In genomic region chr21:43768868-43769167, GRCh38 we compare ENCODE assay signal across 13 cellular contexts. TPM values are rescaled to one million over a fixed set of nuclear protein-coding genes. Genes with fewer than 3 reads are reported as not detected.
DNase-seq lines count a peak whose midpoint lies in the region; ATAC-seq, FAIRE-seq and TF ChIP-seq lines count a peak whose summit lies in the region.
"Had no signal": no experiment of that assay in that cellular context is flagged by ENCODE, and none has a peak within 500 bp of the region (broad histone marks: within the 10 kb centered on the region; RNA-seq: fewer than 3 reads in every experiment).

No MANE protein-coding gene starts in this region.

- no peaks in the 10 kb centered on the region for H3K9me1 ChIP-seq in endothelial cell of umbilical vein (replicated peaks; ENCODE audit: control insufficient read depth, extremely low read depth, insufficient read depth, low read length)

- H4K8ac ChIP-seq in trophoblast cell (ENCODE audit: low read depth, low read length), result peak overlapping the region; percentile 93

- H3K4me3 Mint-ChIP-seq in Caco-2 (ENCODE audit: unreplicated experiment), result no peak overlapping the region
- H3K4me3 Mint-ChIP-seq: activated naive CD4-positive, alpha-beta T cell treated with anti-CD3 and anti-CD28 coated beads, Interleukin-2, amount 10 ng/mL, durations not matched to agents 7 days and 5 days had no signal

- no peak for FAIRE-seq in endothelial cell of umbilical vein (lab: Jason Lieb, UNC)
- FAIRE-seq: HTR-8/SVneo had no signal

- H2BK120ac ChIP-seq in trophoblast cell (ENCODE audit: insufficient read depth, low read length, poor library complexity), result peak overlapping the region; percentile 92

- H3K4me2 ChIP-seq in endothelial cell of umbilical vein (ENCODE audit: insufficient read depth, low read length), result no peak overlapping the region
- H3K4me2 ChIP-seq in trophoblast cell (ENCODE audit: low read length), result no peak overlapping the region

- TF ChIP-seq POLR2A in endothelial cell of umbilical vein (IDR thresholded peaks at IDR 0.05; ENCODE audit: low read depth, low read length), result no peak

- no peak overlapping the region for H2BK5ac ChIP-seq in trophoblast cell (ENCODE audit: low read depth, low read length, poor library complexity)

- H3K14ac ChIP-seq in trophoblast cell (ENCODE audit: low read length), result peak overlapping the region; percentile 95

- H3K36me3 ChIP-seq in Caco-2 (ENCODE audit: control insufficient read depth, insufficient read depth, low read length), result no peaks in the 10 kb centered on the region
- H3K36me3 ChIP-seq in Panc1 (ENCODE audit: control insufficient read depth, insufficient read depth, low read length), result no peaks in the 10 kb centered on the region
- H3K36me3 ChIP-seq in endothelial cell of umbilical vein (ENCODE audit: control insufficient read depth in 2 of 2, extremely low read depth in 1 of 2, insufficient read depth in 2 of 2, low read length in 2 of 2), result peaks cover 0 to 6% of the 10 kb centered on the region in 2 experiments
- peaks cover 10 to 11% of the 10 kb centered on the region in 2 experiments for H3K36me3 ChIP-seq in trophoblast cell (ENCODE audit: control insufficient read depth in 1 of 2, insufficient read depth in 2 of 2, low read length in 2 of 2)

- no peak overlapping the region for H3K23ac ChIP-seq in trophoblast cell (ENCODE audit: low read length)

- H4K20me1 ChIP-seq in endothelial cell of umbilical vein (replicated peaks; ENCODE audit: control insufficient read depth, extremely low read depth, insufficient read depth, low read length), result no peaks in the 10 kb centered on the region

- in situ Hi-C loops in Panc1 (cut with HindIII; ENCODE audit: low pct_unique_long_range_greater_than_20kb, low sequenced_read_pairs), result no loop called here

- H3K9ac ChIP-seq in endothelial cell of umbilical vein (replicated peaks; ENCODE audit: extremely low read depth, insufficient read depth, low read length) (no peak overlapping the region), trophoblast cell (ENCODE audit: low read length) (no peak overlapping the region)

- no peaks in the 10 kb centered on the region for H3K79me2 ChIP-seq in endothelial cell of umbilical vein (ENCODE audit: control insufficient read depth, insufficient read depth, low read length)
- peaks cover 5% of the 10 kb centered on the region for H3K79me2 ChIP-seq in trophoblast cell (ENCODE audit: control insufficient read depth, insufficient read depth, low read length, poor library complexity)

- no peaks in the 10 kb centered on the region for H3K9me3 ChIP-seq in Caco-2
- no peaks in the 10 kb centered on the region for H3K9me3 ChIP-seq in Panc1 (ENCODE audit: control insufficient read depth, insufficient read depth, low read depth, low read length)
- no peaks in the 10 kb centered on the region for H3K9me3 ChIP-seq in endothelial cell of umbilical vein (replicated peaks; ENCODE audit: control insufficient read depth, insufficient read depth, low read length)
- no peaks in the 10 kb centered on the region for H3K9me3 ChIP-seq in trophoblast cell (ENCODE audit: insufficient read depth, low read depth, low read length)
- H3K9me3 ChIP-seq: BE2C, mucosa of descending colon had no signal

- peak overlapping the region; percentile 71 for H2BK12ac ChIP-seq in trophoblast cell (ENCODE audit: low read length)

- H3K79me1 ChIP-seq in trophoblast cell (ENCODE audit: low read length), result peaks cover 13% of the 10 kb centered on the region

- DNase-seq in Caco-2 (no peak), Panc1 (ENCODE audit: low read depth, low spot score) (no peak), endothelial cell of umbilical vein (ENCODE audit: low read depth, low spot score) (no peak), trophoblast cell (no peak), NCI-H748 treated with DMSO at 0.1 percent for 48 hours (lab: John Stamatoyannopoulos, UW) (no peak), anterior cingulate cortex (lab: John Stamatoyannopoulos, UW) (no peak), hepatic stellate cell (ENCODE audit: low spot score) (no peak)
- DNase-seq: activated naive CD4-positive, alpha-beta T cell treated with anti-CD3 and anti-CD28 coated beads, Interleukin-2, amount 10 ng/mL, durations not matched to agents 7 days and 5 days; BE2C; NCI-H1092 had no signal

- H3K18ac ChIP-seq in trophoblast cell (ENCODE audit: low read length), result peak overlapping the region; percentile 6

- POLR2A ChIA-PET in Caco-2 (lab: Charles Lee) (no interaction called here), Panc1 (lab: Charles Lee) (no interaction called here), endothelial cell of umbilical vein (lab: Charles Lee) (no interaction called here)

- H4K12ac ChIP-seq in trophoblast cell (ENCODE audit: low read depth, low read length), result peak overlapping the region; percentile 86

- H4K91ac ChIP-seq in trophoblast cell (ENCODE audit: low read depth, low read length), result peak overlapping the region; percentile 98

- H2AFZ ChIP-seq in endothelial cell of umbilical vein (ENCODE audit: low read depth, low read length), result peak overlapping the region; percentile 77
- H2AFZ ChIP-seq in trophoblast cell (ENCODE audit: insufficient read depth, low read length, poor library complexity), result no peak overlapping the region

- dilution Hi-C loops in endothelial cell of umbilical vein (cut with MboI; ENCODE audit: extremely low pct_ligation_motif_present, low sequenced_read_pairs), result no loop called here

- H3K4me1 Mint-ChIP-seq in Caco-2 (ENCODE audit: low read depth, unreplicated experiment), result peaks cover 20% of the 10 kb centered on the region

- H3K27me3 ChIP-seq in Caco-2 (replicated peaks; ENCODE audit: control insufficient read depth, insufficient read depth, low read length) (no peaks in the 10 kb centered on the region), Panc1 (ENCODE audit: control insufficient read depth, insufficient read depth, low read length) (no peaks in the 10 kb centered on the region), endothelial cell of umbilical vein (ENCODE audit: control insufficient read depth in 2 of 2, insufficient read depth in 2 of 2, low read length in 2 of 2) (no peaks in the 10 kb centered on the region), trophoblast cell (ENCODE audit: insufficient read depth, low read length) (no peaks in the 10 kb centered on the region)
- H3K27me3 ChIP-seq: BE2C had no signal

- WGBS in trophoblast cell (ENCODE audit: extremely low coverage, insufficient coverage, insufficient read length), result no CpG with 5 or more reads among the region's 8 CpGs

- peak overlapping the region; percentile 73; the same call in 1 of the 2 replicates for H3K27ac ChIP-seq in Panc1 (ENCODE audit: low read length)
- no peak overlapping the region for H3K27ac ChIP-seq in endothelial cell of umbilical vein (ENCODE audit: insufficient read depth, low read depth, low read length)
- H3K27ac ChIP-seq in trophoblast cell (ENCODE audit: low read depth, low read length), result peak overlapping the region; percentile 57

- TF ChIP-seq CTCF in Caco-2 (IDR thresholded peaks at IDR 0.05; ENCODE audit: insufficient read depth in 1 of 2, low read depth in 1 of 2, low read length in 1 of 2, severe bottlenecking in 1 of 2, unreplicated experiment in 1 of 2), result no peak
- TF ChIP-seq CTCF in Panc1 (IDR thresholded peaks at IDR 0.05), result no peak
- TF ChIP-seq CTCF in endothelial cell of umbilical vein (IDR thresholded peaks at IDR 0.05; ENCODE audit: extremely low read depth in 1 of 2, insufficient read depth in 1 of 2, low read depth in 1 of 2, low read length in 2 of 2), result no peak

- no peak overlapping the region for H3K4ac ChIP-seq in trophoblast cell (ENCODE audit: low read depth, low read length)

- no peaks in the 10 kb centered on the region for H3K9me3 Mint-ChIP-seq in Caco-2 (ENCODE audit: unreplicated experiment)
- H3K9me3 Mint-ChIP-seq: activated naive CD4-positive, alpha-beta T cell treated with anti-CD3 and anti-CD28 coated beads, Interleukin-2, amount 10 ng/mL, durations not matched to agents 7 days and 5 days had no signal

- peaks cover 80% of the 10 kb centered on the region for H3K36me3 Mint-ChIP-seq in Caco-2 (ENCODE audit: insufficient read depth, unreplicated experiment)

- BruUV-seq in Caco-2 (replicated peaks; lab: Mats Ljungman, UMichigan) (no TSS peak), Panc1 (replicated peaks; lab: Mats Ljungman, UMichigan) (no TSS peak), endothelial cell of umbilical vein (replicated peaks; lab: Mats Ljungman, UMichigan) (no TSS peak)

- H3K27ac Mint-ChIP-seq in Caco-2 (ENCODE audit: unreplicated experiment), result peak overlapping the region; percentile 97
- H3K27ac Mint-ChIP-seq: activated naive CD4-positive, alpha-beta T cell treated with anti-CD3 and anti-CD28 coated beads, Interleukin-2, amount 10 ng/mL, durations not matched to agents 7 days and 5 days had no signal

- intact Hi-C loops in Caco-2 (cut with micrococcal nuclease; ENCODE audit: unreplicated experiment), result no loop called here
- intact Hi-C loops in Panc1 (cut with micrococcal nuclease; ENCODE audit: unreplicated experiment), result no loop called here
- intact Hi-C loops in endothelial cell of umbilical vein (cut with micrococcal nuclease), result no loop called here

- ATAC-seq in Panc1, result peak; percentile 12
- ATAC-seq in GM19351 (IDR thresholded peaks at IDR 0.05; ENCODE audit: unreplicated experiment), result no peak

- no peaks in the 10 kb centered on the region for H3K27me3 Mint-ChIP-seq in Caco-2 (ENCODE audit: insufficient read depth, unreplicated experiment)

- peak overlapping the region; percentile 6 for H2AK5ac ChIP-seq in trophoblast cell (ENCODE audit: low read length)

- H3K4me1 ChIP-seq in Caco-2 (peaks cover 25% of the 10 kb centered on the region), Panc1 (ENCODE audit: control insufficient read depth, insufficient read depth, low read length) (peaks cover 29% of the 10 kb centered on the region), endothelial cell of umbilical vein (ENCODE audit: control insufficient read depth, extremely low read depth, insufficient read depth, low read length) (peaks cover 7% of the 10 kb centered on the region), trophoblast cell (ENCODE audit: control insufficient read depth in 1 of 2, insufficient read depth in 2 of 2, low read length in 2 of 2) (peaks cover 11 to 14% of the 10 kb centered on the region in 2 experiments)

- CTCF ChIA-PET in Caco-2 (lab: Charles Lee), result no interaction called here
- CTCF ChIA-PET in Panc1 (lab: Charles Lee), result no interaction called here
- CTCF ChIA-PET in endothelial cell of umbilical vein (lab: Charles Lee), result interaction anchor here (0.9 kb wide), 1 partner anchor 21 kb away, joined by 3 read pairs; no protein-coding TSS in a partner anchor

- H3K4me3 ChIP-seq in Caco-2 (ENCODE audit: low read depth, low read length) (no peak overlapping the region), Panc1 (ENCODE audit: low read depth in 2 of 2, low read length in 2 of 2) (no peak overlapping the region), endothelial cell of umbilical vein (replicated peaks in 1 of 3; ENCODE audit: insufficient read depth in 1 of 3, low read depth in 1 of 3, low read length in 3 of 3) (no peak overlapping the region), trophoblast cell (ENCODE audit: low read depth, low read length) (no peak overlapping the region)
- H3K4me3 ChIP-seq: mucosa of descending colon had no signal

RNA-seq across cellular contexts. Expression of gene CSTB, which starts 7.3 kb away (rescaled TPM):
- 49.9 and 50.0 TPM in 2 replicates for total RNA-seq in Caco-2 (2022)
- 72.5 TPM for total RNA-seq in Panc1 (2021; ENCODE audit: unreplicated experiment)
- polyA plus RNA-seq in Panc1 (2012; ENCODE audit: insufficient read length), result 127 TPM
- total RNA-seq in endothelial cell of umbilical vein, result 65.8 and 69.2 TPM in 2 replicates
- 83.7 and 109 TPM in 2 replicates for polyA plus RNA-seq in endothelial cell of umbilical vein
- 100 and 111 TPM in 2 replicates for polyA plus RNA-seq in endothelial cell of umbilical vein (2011; cell fraction: cytosol; rRNA removed)
- polyA plus RNA-seq in endothelial cell of umbilical vein (2011; cell fraction: nucleus; rRNA removed), result 30.5 and 42.1 TPM in 2 replicates
- 126 and 132 TPM in 2 replicates for polyA plus RNA-seq in endothelial cell of umbilical vein (2012)
- polyA minus RNA-seq in endothelial cell of umbilical vein, result 36.5 and 44.8 TPM in 2 replicates
- polyA minus RNA-seq in endothelial cell of umbilical vein (2011; cell fraction: cytosol; rRNA and poly(A)+ RNA removed), result 25.5 TPM
- 8.1 and 11.7 TPM in 2 replicates for polyA minus RNA-seq in endothelial cell of umbilical vein (2011; cell fraction: nucleus; rRNA and poly(A)+ RNA removed)
- 112 and 114 TPM in 2 replicates for polyA plus RNA-seq in trophoblast cell (2013)

RNA-seq across cellular contexts. Expression of gene RRP1, which starts 20.6 kb away (rescaled TPM):
- 51.6 and 52.8 TPM in 2 replicates for total RNA-seq in Caco-2 (2022)
- 41.8 TPM for total RNA-seq in Panc1 (2021; ENCODE audit: unreplicated experiment)
- 45.9 TPM for polyA plus RNA-seq in Panc1 (2012; ENCODE audit: insufficient read length)
- total RNA-seq in endothelial cell of umbilical vein, result 35.0 and 36.3 TPM in 2 replicates
- polyA plus RNA-seq in endothelial cell of umbilical vein, result 11.2 and 15.2 TPM in 2 replicates
- polyA plus RNA-seq in endothelial cell of umbilical vein (2011; cell fraction: cytosol; rRNA removed), result 18.4 and 21.0 TPM in 2 replicates
- 51.6 and 55.5 TPM in 2 replicates for polyA plus RNA-seq in endothelial cell of umbilical vein (2011; cell fraction: nucleus; rRNA removed)
- 35.1 and 37.7 TPM in 2 replicates for polyA plus RNA-seq in endothelial cell of umbilical vein (2012)
- 11.8 and 11.9 TPM in 2 replicates for polyA minus RNA-seq in endothelial cell of umbilical vein
- 16.4 TPM for polyA minus RNA-seq in endothelial cell of umbilical vein (2011; cell fraction: cytosol; rRNA and poly(A)+ RNA removed)
- polyA minus RNA-seq in endothelial cell of umbilical vein (2011; cell fraction: nucleus; rRNA and poly(A)+ RNA removed), result 20.5 and 22.9 TPM in 2 replicates
- polyA plus RNA-seq in trophoblast cell (2013), result 21.7 and 21.9 TPM in 2 replicates

RNA-seq across cellular contexts. Expression of gene PDXK, which starts 49.9 kb away (rescaled TPM):
- total RNA-seq in Caco-2 (2022) (275 and 276 TPM in 2 replicates), Panc1 (2021; ENCODE audit: unreplicated experiment) (184 TPM), endothelial cell of umbilical vein (59.1 and 60.2 TPM in 2 replicates)
- polyA plus RNA-seq in Panc1 (2012; ENCODE audit: insufficient read length), result 125 TPM
- polyA plus RNA-seq in endothelial cell of umbilical vein, result 44.2 and 47.5 TPM in 2 replicates
- polyA plus RNA-seq in endothelial cell of umbilical vein (2011; cell fraction: cytosol; rRNA removed), result 53.2 and 64.0 TPM in 2 replicates
- 53.1 and 53.3 TPM in 2 replicates for polyA plus RNA-seq in endothelial cell of umbilical vein (2011; cell fraction: nucleus; rRNA removed)
- polyA plus RNA-seq in endothelial cell of umbilical vein (2012), result 66.1 and 67.9 TPM in 2 replicates
- 63.6 and 83.8 TPM in 2 replicates for polyA minus RNA-seq in endothelial cell of umbilical vein
- 51.2 TPM for polyA minus RNA-seq in endothelial cell of umbilical vein (2011; cell fraction: cytosol; rRNA and poly(A)+ RNA removed)
- 16.5 and 17.9 TPM in 2 replicates for polyA minus RNA-seq in endothelial cell of umbilical vein (2011; cell fraction: nucleus; rRNA and poly(A)+ RNA removed)
- 70.9 and 73.5 TPM in 2 replicates for polyA plus RNA-seq in trophoblast cell (2013)
